Comparison of ENCODE assay signal across 5 cellular contexts in the genomic region with DNA sequence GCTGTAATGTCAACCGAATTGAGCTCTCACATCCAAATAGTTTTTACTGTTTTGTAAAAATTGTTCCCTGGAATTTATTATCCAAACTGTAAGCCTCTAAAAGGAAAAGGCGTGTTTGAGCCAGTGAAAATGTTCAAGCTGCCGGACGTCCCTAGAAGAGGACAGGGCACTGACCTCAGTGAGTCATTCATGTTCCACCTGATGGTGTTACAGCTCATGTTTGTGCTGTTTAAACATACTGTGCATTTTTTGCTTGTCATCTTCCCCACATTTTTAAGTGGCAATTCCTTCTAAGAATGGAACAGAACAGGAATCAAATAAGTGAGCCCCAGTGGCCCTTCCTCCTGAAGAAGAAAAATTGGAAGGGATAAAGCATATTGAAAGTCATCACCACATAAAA.
DNase-seq lines count a peak whose midpoint lies in the region; ATAC-seq, FAIRE-seq and TF ChIP-seq lines count a peak whose summit lies in the region.
"Not testable (repeated sequence)": the region's sequence is repeated elsewhere in the genome, so short reads cannot be mapped to it uniquely, and the experiment has no call there.

No MANE protein-coding gene starts in this region.

- H4K20me1 ChIP-seq in PC-3 (ENCODE audit: low read length); HepG2 (ENCODE audit: insufficient read depth, low read length): not testable (repeated sequence)

- not testable (repeated sequence) for H3K4me2 ChIP-seq in A549; PC-3 (ENCODE audit: low read length); HepG2 (ENCODE audit: low read depth, low read length)

- BruUV-seq in PC-3 (replicated peaks; lab: Mats Ljungman, UMichigan); HepG2 (replicated peaks; lab: Mats Ljungman, UMichigan): not testable (repeated sequence)

- CTCF ChIA-PET in A549 (lab: Yijun Ruan, JAX); PC-3 (lab: Charles Lee); HepG2 (lab: Yijun Ruan, JAX; ENCODE audit: low intra/inter-chr PET ratio, low total read pairs): not testable (repeated sequence)

- not testable (repeated sequence) for H3K9ac ChIP-seq in PC-3 (ENCODE audit: low read length); HepG2 (ENCODE audit: insufficient read depth, low read depth, low read length)

- H3K79me2 ChIP-seq in PC-3 (ENCODE audit: low read length); HepG2 (ENCODE audit: insufficient read depth, low read length): not testable (repeated sequence)

- H3F3A ChIP-seq in PC-3 (ENCODE audit: low read length, unreplicated experiment) = not testable (repeated sequence)

- not testable (repeated sequence) for H3K27me3 ChIP-seq in PC-3 (ENCODE audit: low read length); HepG2 (ENCODE audit: control insufficient read depth in 1 of 2, insufficient read depth in 2 of 2, low read length in 2 of 2)

- not testable (repeated sequence) for H3K9me3 ChIP-seq in A549; PC-3 (ENCODE audit: low read length); HepG2 (ENCODE audit: low read length)

- TF ChIP-seq POLR2A in A549 (IDR thresholded peaks at IDR 0.05; ENCODE audit: low read length); HepG2 (IDR thresholded peaks at IDR 0.05; ENCODE audit: insufficient read depth in 1 of 2, low read depth in 2 of 2, low read length in 2 of 2): not testable (repeated sequence)

- intact Hi-C loops in PC-3 (cut with micrococcal nuclease); HepG2 (cut with micrococcal nuclease; ENCODE audit: unreplicated experiment): not testable (repeated sequence)

- H3K4me3 ChIP-seq in A549; PC-3 (ENCODE audit: low read length); HepG2 (replicated peaks in 1 of 3; ENCODE audit: insufficient read depth in 1 of 3, low read depth in 2 of 3, low read length in 3 of 3): not testable (repeated sequence)

- in situ Hi-C loops in HepG2 (cut with HindIII; ENCODE audit: extremely low pct_ligation_motif_present, low pct_unique_long_range_greater_than_20kb) = not testable (repeated sequence)

- ATAC-seq in A549 = not testable (repeated sequence)
- ATAC-seq in PC-3 (peak; percentile 31; the same call in 1 of the 2 replicates), HepG2 (peak; percentile 92)

- POLR2A ChIA-PET in A549 (lab: Yijun Ruan, JAX); PC-3 (lab: Charles Lee; ENCODE audit: unreplicated experiment); HepG2 (lab: Yijun Ruan, JAX): not testable (repeated sequence)

- H3K27ac ChIP-seq in A549; PC-3 (ENCODE audit: low read length); HepG2 (ENCODE audit: extremely low read length, insufficient read depth, low read length): not testable (repeated sequence)

- TF ChIP-seq RAD21 in A549 (conservative IDR thresholded peaks at IDR 0.05 in 1 of 2, IDR thresholded peaks at IDR 0.05 in 1 of 2); HepG2 (CRISPR knock-in tag; IDR thresholded peaks at IDR 0.05): not testable (repeated sequence)

- H3K4me1 ChIP-seq in A549; PC-3 (ENCODE audit: insufficient read depth, low read length); HepG2 (ENCODE audit: insufficient read depth, low read length): not testable (repeated sequence)

- not testable (repeated sequence) for H2AFZ ChIP-seq in PC-3 (ENCODE audit: low read length); HepG2 (ENCODE audit: low read length)

- not testable (repeated sequence) for TF ChIP-seq CTCF in A549 (IDR thresholded peaks at IDR 0.05); PC-3 (conservative IDR thresholded peaks at IDR 0.05; ENCODE audit: low read depth, low read length); HepG2 (CRISPR knock-in tag; IDR thresholded peaks at IDR 0.05)

- FAIRE-seq in A549 (lab: Jason Lieb, UNC) (peak; percentile 95), HepG2 (lab: Jason Lieb, UNC) (peak; percentile 42), urothelium cell line (lab: Jason Lieb, UNC) (peak; percentile 52)

- 14% methylated on average over 4 of the region's 4 CpGs for WGBS in A549 (ENCODE audit: missing lambda C conversion rate)
- 1% methylated on average over 2 of the region's 4 CpGs for WGBS in HepG2 (ENCODE audit: low lambda C conversion rate)

- DNase-seq in A549 (ENCODE audit: low read depth in 1 of 2, low spot score in 1 of 2); HepG2 (ENCODE audit: low spot score); urothelium cell line (ENCODE audit: low spot score): not testable (repeated sequence)
- peak; percentile 7 for DNase-seq in DMS53 (lab: John Stamatoyannopoulos, UW)
- DNase-seq in PC-3 = peak; percentile 7

- H3K9me2 ChIP-seq in PC-3 (replicated peaks; ENCODE audit: low read length) = not testable (repeated sequence)

- TF ChIP-seq EP300 in A549 (IDR thresholded peaks at IDR 0.05); HepG2 (IDR thresholded peaks at IDR 0.05; ENCODE audit: low read depth in 2 of 2, low read length in 2 of 2); HepG2 (CRISPR knock-in tag; IDR thresholded peaks at IDR 0.05; ENCODE audit: borderline replicate concordance): not testable (repeated sequence)

- H3K36me3 ChIP-seq in PC-3 (ENCODE audit: low read depth, low read length); HepG2 (replicated peaks in 1 of 2; ENCODE audit: control insufficient read depth in 1 of 2, insufficient read depth in 2 of 2, low read length in 2 of 2): not testable (repeated sequence)

TF ChIP-seq in HepG2, 621 proteins besides CTCF, POLR2A, EP300 and RAD21:
- TF ChIP-seq FOXP1 (IDR thresholded peaks at IDR 0.05) = not testable (repeated sequence)
- 0 out of 2 replicates have a peak, but pooled peaks have one; percentile 7 for TF ChIP-seq FOXP1 (CRISPR knock-in tag; IDR thresholded peaks at IDR 0.05)
- peak; percentile 48; the same call in 1 of the 2 replicates for TF ChIP-seq RXRB (CRISPR knock-in tag; IDR thresholded peaks at IDR 0.05; ENCODE audit: borderline replicate concordance)
- TF ChIP-seq HMG20A (CRISPR knock-in tag; IDR thresholded peaks at IDR 0.05; ENCODE audit: borderline replicate concordance) = peak; percentile 44; the same call in 1 of the 2 replicates
- TF ChIP-seq NR2F6 (IDR thresholded peaks at IDR 0.05) = peak; percentile 44; the same call in 1 of the 2 replicates
- peak; percentile 40; the same call in 1 of the 2 replicates for TF ChIP-seq NR2F6 (CRISPR knock-in tag; IDR thresholded peaks at IDR 0.05)
- TF ChIP-seq SAP130 (CRISPR knock-in tag; IDR thresholded peaks at IDR 0.05; ENCODE audit: low read depth) = 0 out of 2 replicates have a peak, but pooled peaks have one; percentile 32
- peak; percentile 41; the same call in 1 of the 2 replicates for TF ChIP-seq FOXA3 (CRISPR knock-in tag; IDR thresholded peaks at IDR 0.05)
- peak; percentile 13 for TF ChIP-seq TEAD3 (CRISPR knock-in tag; optimal IDR thresholded peaks at IDR 0.05; ENCODE audit: borderline replicate concordance)
- TF ChIP-seq TFAP4 (IDR thresholded peaks at IDR 0.05; ENCODE audit: borderline replicate concordance, low read depth) = peak; percentile 30; the same call in 1 of the 2 replicates
- TF ChIP-seq FOSL2 (CRISPR knock-in tag; IDR thresholded peaks at IDR 0.05) = peak; percentile 86
- peak; percentile 55 for TF ChIP-seq ARID5B (CRISPR knock-in tag; IDR thresholded peaks at IDR 0.05)
